In genomic region chr1:117121589-117122296, GRCh38 we compare ENCODE assay signal across 8 cellular contexts. TPM values are rescaled to one million over a fixed set of nuclear protein-coding genes. Genes with fewer than 3 reads are reported as not detected.
A peak's percentile ranks its signal among the peaks of the same experiment; 100 is the strongest.
DNase-seq lines count a peak whose midpoint lies in the region; ATAC-seq and TF ChIP-seq lines count a peak whose summit lies in the region.

TRIM45 (minus strand) TSS chr1:117121749; CDS start chr1:117121201, 548 bp downstream.

- H3K4me1 ChIP-seq in adipocyte (ENCODE audit: control insufficient read depth, insufficient read depth, low read length) (peaks cover 9% of the 10 kb centered on the region), trophoblast cell (ENCODE audit: control insufficient read depth in 1 of 2, insufficient read depth in 2 of 2, low read length in 2 of 2) (peaks cover 21 to 28% of the 10 kb centered on the region in 2 experiments), transverse colon (peaks cover 6 to 16% (median 13%) of the 10 kb centered on the region in 4 donors)

- H3K27ac ChIP-seq in trophoblast cell (ENCODE audit: low read depth, low read length) (peak within 1 kb of the TSS; percentile 96), transverse colon (peak within 1 kb of the TSS; percentile 77 to 91 (median 86))

- intact Hi-C loops in cardiac septum (cut with DNase I) = loop anchor here (1.0 to 10.0 kb wide), 3 partner anchors 163 to 483 kb away; partner anchors contain the start of genes MAN1A2 and TENT5C
- intact Hi-C loops in transverse colon (cut with DNase I; ENCODE audit: low total_unique reads) = no loop called here

- H3K36me3 ChIP-seq in adipocyte (ENCODE audit: control insufficient read depth, insufficient read depth, low read length, severe bottlenecking) = no peaks in the 10 kb centered on the region
- H3K36me3 ChIP-seq in trophoblast cell (ENCODE audit: control insufficient read depth in 1 of 2, insufficient read depth in 2 of 2, low read length in 2 of 2) = peaks cover 9 to 13% of the 10 kb centered on the region in 2 experiments
- H3K36me3 ChIP-seq in transverse colon = no peaks in the 10 kb centered on the region

- H3K4ac ChIP-seq in trophoblast cell (ENCODE audit: low read depth, low read length) = peak within 1 kb of the TSS; percentile 84

- H4K8ac ChIP-seq in trophoblast cell (ENCODE audit: low read depth, low read length) = peak within 1 kb of the TSS; percentile 93

- H3K79me2 ChIP-seq in trophoblast cell (ENCODE audit: control insufficient read depth, insufficient read depth, low read length, poor library complexity) = peaks cover 12% of the 10 kb centered on the region

- no CpG with 5 or more reads among the region's 70 CpGs for whole genome bisulfite sequencing in trophoblast cell (ENCODE audit: extremely low coverage, insufficient coverage, insufficient read length)
- 2% methylated on average over 44 of the region's 70 CpGs; no CpG with 5 or more reads in 1 of the 2 donors for WGBS in transverse colon (ENCODE audit: low coverage in 1 of 2), 2 donors

- H3K27me3 ChIP-seq in adipocyte (replicated peaks; ENCODE audit: control insufficient read depth, insufficient read depth, low read length) = peaks cover 4% of the 10 kb centered on the region
- H3K27me3 ChIP-seq in trophoblast cell (ENCODE audit: insufficient read depth, low read length) = no peaks in the 10 kb centered on the region
- H3K27me3 ChIP-seq in transverse colon = peaks cover 6% of the 10 kb centered on the region

- peak within 1 kb of the TSS; percentile 93 for H2BK12ac ChIP-seq in trophoblast cell (ENCODE audit: low read length)

- H3K9me3 ChIP-seq in adipocyte (ENCODE audit: control insufficient read depth, low read length) = no peaks in the 10 kb centered on the region
- no peaks in the 10 kb centered on the region for H3K9me3 ChIP-seq in trophoblast cell (ENCODE audit: insufficient read depth, low read depth, low read length)
- no peaks in the 10 kb centered on the region for H3K9me3 ChIP-seq in transverse colon

- H3K9ac ChIP-seq in adipocyte (ENCODE audit: low read length) = peak within 1 kb of the TSS; percentile 90
- peak within 1 kb of the TSS; percentile 90 for H3K9ac ChIP-seq in trophoblast cell (ENCODE audit: low read length)

- TF ChIP-seq EP300 in transverse colon (IDR thresholded peaks at IDR 0.05; ENCODE audit: low read depth) = no peak

- H3K23ac ChIP-seq in trophoblast cell (ENCODE audit: low read length) = no peak within 1 kb of the TSS

- peak within 1 kb of the TSS; percentile 93 for H4K91ac ChIP-seq in trophoblast cell (ENCODE audit: low read depth, low read length)

- peak; percentile 94 for DNase-seq in GM12865 (ENCODE audit: low read depth)
- DNase-seq in NCI-H1092 treated with DMSO at 0.1 percent for 48 hours (lab: John Stamatoyannopoulos, UW) = peak; percentile 93
- peak; percentile 76 to 92 for DNase-seq in SW 1271 (lab: John Stamatoyannopoulos, UW)
- DNase-seq in adipocyte (ENCODE audit: low read depth) = peak; percentile 99
- DNase-seq in cardiac septum (ENCODE audit: low spot score) = peak; percentile 97
- DNase-seq in trophoblast cell = peak; percentile 97 to 99
- peak; percentile 97 for DNase-seq in transverse colon

- peaks cover 21% of the 10 kb centered on the region for H3K79me1 ChIP-seq in trophoblast cell (ENCODE audit: low read length)

- peak; percentile 91 for ATAC-seq in HG02623 (IDR thresholded peaks at IDR 0.05; ENCODE audit: unreplicated experiment)

- no peak for TF ChIP-seq POLR2A in transverse colon (IDR thresholded peaks at IDR 0.05)

- peak within 1 kb of the TSS; percentile 93 for H4K12ac ChIP-seq in trophoblast cell (ENCODE audit: low read depth, low read length)

- peak; percentile 81 for TF ChIP-seq CTCF in GM12865 (IDR thresholded peaks at IDR 0.05; ENCODE audit: insufficient read depth, low read depth, low read length, missing control alignments)
- TF ChIP-seq CTCF in transverse colon (IDR thresholded peaks at IDR 0.05) = peak; percentile 61 to 73 (median 70)

- H2BK5ac ChIP-seq in trophoblast cell (ENCODE audit: low read depth, low read length, poor library complexity) = peak within 1 kb of the TSS; percentile 96

- peak within 1 kb of the TSS; percentile 95 for H3K18ac ChIP-seq in trophoblast cell (ENCODE audit: low read length)

- in situ Hi-C loops in transverse colon (cut with MboI; ENCODE audit: low pct_ligation_motif_present in 1 of 4, low pct_unique_long_range_greater_than_20kb in 1 of 4, low sequenced_read_pairs in 3 of 4) = loop anchor here in 3 of 4 donors (10.0 to 25.0 kb wide), 3 partner anchors 57 to 791 kb away; partner anchors contain the start of gene TTF2 (in 2 of the 3)

- peak within 1 kb of the TSS; percentile 82 for H2AK5ac ChIP-seq in trophoblast cell (ENCODE audit: low read length)

- H3K4me2 ChIP-seq in trophoblast cell (ENCODE audit: low read length) = peak within 1 kb of the TSS; percentile 89

- peak within 1 kb of the TSS; percentile 96 for H2BK120ac ChIP-seq in trophoblast cell (ENCODE audit: insufficient read depth, low read length, poor library complexity)

- H3K14ac ChIP-seq in trophoblast cell (ENCODE audit: low read length) = peak within 1 kb of the TSS; percentile 81

- peak within 1 kb of the TSS; percentile 84 for H2AFZ ChIP-seq in trophoblast cell (ENCODE audit: insufficient read depth, low read length, poor library complexity)

- H3K4me3 ChIP-seq in GM12865 (ENCODE audit: low read depth, low read length) = peak within 1 kb of the TSS; percentile 68
- peak within 1 kb of the TSS; percentile 91 for H3K4me3 ChIP-seq in adipocyte (ENCODE audit: low read length)
- H3K4me3 ChIP-seq in trophoblast cell (ENCODE audit: low read depth, low read length) = peak within 1 kb of the TSS; percentile 82
- peak within 1 kb of the TSS; percentile 46 to 85 (median 68) for H3K4me3 ChIP-seq in transverse colon

RNA-seq across cellular contexts. Expression of gene TRIM45, which starts in this region (rescaled TPM):
- 8.9 TPM for total RNA-seq in cardiac septum
- 8.1 and 9.8 TPM in 2 replicates for polyA plus RNA-seq in trophoblast cell (2013)
- 100 to 1,000 TPM in 1 of 4 donors, 1 to 10 TPM in 3; 2.6 to 106 (median 3.1) TPM for total RNA-seq in transverse colon

Comparison
In these comparisons a context has a peak if more than half of its experiments do, and no peak if none do; other contexts are left out.
1. Peak in every context shown above with its lines: DNase-seq, ATAC-seq, H3K4me3 ChIP-seq and H3K27ac ChIP-seq.